ENCODE assay signal across 22 cellular contexts in the genomic region with DNA sequence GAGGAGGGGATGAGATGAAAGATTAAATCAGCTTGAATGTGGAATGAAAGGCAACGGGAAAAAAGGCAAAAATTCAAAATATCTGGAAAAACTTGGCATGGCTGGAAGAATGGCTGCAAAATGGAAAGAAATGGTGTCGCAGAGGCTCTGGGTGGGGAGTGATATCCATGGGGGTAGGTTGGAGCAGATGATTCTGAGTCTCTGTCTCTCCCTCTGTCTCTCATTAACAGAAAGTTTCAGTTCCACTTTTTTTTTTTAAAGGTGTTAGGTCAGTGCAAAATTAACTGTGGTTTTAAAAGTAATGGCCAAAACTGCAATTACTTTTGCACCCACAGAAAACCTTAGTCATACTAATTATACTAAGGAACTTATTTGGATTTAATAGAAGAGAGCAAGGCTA.
A peak's percentile ranks its signal among the peaks of the same experiment; 100 is the strongest.
DNase-seq lines count a peak whose midpoint lies in the region; ATAC-seq, FAIRE-seq and TF ChIP-seq lines count a peak whose summit lies in the region.
"Had no signal": no experiment of that assay in that cellular context is flagged by ENCODE, and none has a peak within 500 bp of the region (broad histone marks: within the 10 kb centered on the region; RNA-seq: fewer than 3 reads in every experiment).

No MANE protein-coding gene starts in this region.

- no peak overlapping the region for H3K27ac ChIP-seq in breast epithelium
- H3K27ac ChIP-seq: 22Rv1; A549; BLaER1 treated with 17β-estradiol and CSF1 and Interleukin-3, amounts not matched to agents 10 nM and 100 nM; C4-2B had no signal

- H3K4me3 ChIP-seq in breast epithelium, result no peak overlapping the region
- H3K4me3 ChIP-seq: A549; BLaER1 treated with 17β-estradiol and CSF1 and Interleukin-3, amounts not matched to agents 10 nM and 100 nM had no signal

- H3K36me3 ChIP-seq in breast epithelium, result no peaks in the 10 kb centered on the region
- H3K36me3 ChIP-seq: BLaER1 treated with 17β-estradiol and CSF1 and Interleukin-3, amounts not matched to agents 10 nM and 100 nM had no signal

- TF ChIP-seq CTCF in breast epithelium (IDR thresholded peaks at IDR 0.05), result no peak

- intact Hi-C loops in breast epithelium (cut with DNase I; ENCODE audit: low total_unique reads), result no loop called here

- ATAC-seq in HG02759 (IDR thresholded peaks at IDR 0.05; ENCODE audit: unreplicated experiment), result peak; percentile 52
- ATAC-seq in HG03175 (IDR thresholded peaks at IDR 0.05; ENCODE audit: unreplicated experiment), result peak; percentile 42
- ATAC-seq: A549; CD8-positive, alpha-beta T cell had no signal

- no peaks in the 10 kb centered on the region for H3K9me3 ChIP-seq in breast epithelium
- H3K9me3 ChIP-seq: A549; BLaER1 treated with 17β-estradiol and CSF1 and Interleukin-3, amounts not matched to agents 10 nM and 100 nM; Caco-2 had no signal

- no peaks in the 10 kb centered on the region for H3K27me3 ChIP-seq in breast epithelium
- H3K27me3 ChIP-seq: BLaER1 treated with 17β-estradiol and CSF1 and Interleukin-3, amounts not matched to agents 10 nM and 100 nM had no signal

- FAIRE-seq in GM12891 (lab: Jason Lieb, UNC), result no peak
- FAIRE-seq in GM19239 (lab: Jason Lieb, UNC), result peak; percentile 57
- FAIRE-seq: D721Med, G401.6, GM12892 had no signal

- TF ChIP-seq POLR2A in GM12891 (IDR thresholded peaks at IDR 0.05; ENCODE audit: low read depth, low read length) (no peak), breast epithelium (IDR thresholded peaks at IDR 0.05) (no peak)

- DNase-seq in GM12891 (ENCODE audit: insufficient read length, low spot score) (no peak), GM19239 (ENCODE audit: insufficient read length, low spot score) (no peak), breast epithelium (ENCODE audit: low spot score in 2 of 2) (no peak), dermis blood vessel endothelial cell (no peak), NCI-H187 (lab: John Stamatoyannopoulos, UW) (no peak), occipital lobe (lab: John Stamatoyannopoulos, UW) (no peak)
- DNase-seq: AML-193; Caco-2; Calu3; CD4-positive, alpha-beta T cell; CD8-positive, alpha-beta T cell; DMS79 treated with DMSO at 0.1 percent for 48 hours; GF-D8 had no signal

- H3K4me1 ChIP-seq in breast epithelium, result no peaks in the 10 kb centered on the region
- H3K4me1 ChIP-seq: A549; BLaER1 treated with 17β-estradiol and CSF1 and Interleukin-3, amounts not matched to agents 10 nM and 100 nM; Caco-2 had no signal

TF ChIP-seq in GM12891, 5 proteins besides CTCF, POLR2A, EP300 and RAD21:
- TF ChIP-seq TAF1 (IDR thresholded peaks at IDR 0.05; ENCODE audit: low read depth, low read length) (no peak), POU2F2 (IDR thresholded peaks at IDR 0.05; ENCODE audit: low read depth, low read length) (no peak), POLR2AphosphoS5 (IDR thresholded peaks at IDR 0.05; ENCODE audit: low read depth, low read length) (no peak), SPI1 (IDR thresholded peaks at IDR 0.05; ENCODE audit: low read depth, low read length) (peak; percentile 15; the same call in 1 of the 2 replicates)
